In the genomic region with DNA sequence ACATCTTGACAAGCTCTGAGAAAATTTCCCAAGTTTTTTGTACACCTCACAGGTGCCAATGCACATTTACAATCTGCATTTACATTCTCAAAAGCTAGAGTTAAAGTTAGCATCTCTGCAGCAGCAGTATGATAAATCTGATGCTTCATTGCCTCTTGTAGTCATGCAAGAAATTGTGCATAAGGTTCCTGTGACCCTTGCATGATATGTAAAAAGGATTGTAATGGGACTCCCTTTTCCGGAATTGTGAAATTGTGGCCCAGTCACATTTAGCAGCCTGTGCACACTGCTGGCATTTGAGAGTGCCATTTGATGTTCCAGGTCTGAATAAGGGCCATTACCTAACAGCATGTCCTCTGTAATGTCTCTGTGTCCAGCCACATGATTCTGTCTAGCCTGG, we compare ENCODE assay signal across 37 cellular contexts. TPM values are rescaled to one million over a fixed set of nuclear protein-coding genes. Genes with fewer than 3 reads are reported as not detected.
"Had no signal": no experiment of that assay in that cellular context is flagged by ENCODE, and none has a peak within 500 bp of the region (broad histone marks: within the 10 kb centered on the region; RNA-seq: fewer than 3 reads in every experiment).

No MANE protein-coding gene starts in this region.

- DNase-seq: Kasumi-1, MG63, MM.1S, MV-4-11, NCI-H1048, NCI-H1092, NCI-H1092 treated with DMSO at 0.1 percent for 48 hours, NCI-H1105, NCI-H1105 treated with DMSO at 0.1 percent for 48 hours, NCI-H1417, NCI-H1417 treated with DMSO at 0.1 percent for 48 hours, NCI-H1436, NCI-H1436 treated with DMSO at 0.1 percent for 48 hours, NCI-H146, NCI-H1694, NCI-H1694 treated with DMSO at 0.1 percent for 48 hours, NCI-H187, NCI-H187 treated with DMSO at 0.1 percent for 48 hours, NCI-H1930, NCI-H2029, NCI-H2029 treated with DMSO at 0.1 percent for 48 hours, NCI-H2081, NCI-H2107, NCI-H2171, NCI-H2171 treated with DMSO at 0.1 percent for 48 hours, NCI-H2227 treated with DMSO at 0.1 percent for 48 hours, NCI-H226, NCI-H345, NCI-H446, NCI-H446 treated with DMSO at 0.1 percent for 48 hours, NCI-H510A, NCI-H510A treated with DMSO at 0.1 percent for 48 hours, NCI-H524 had no signal

- H3K9ac ChIP-seq: KMS-11 had no signal

- H3K4me3 ChIP-seq: MG63 had no signal

- H3K27me3 ChIP-seq: MG63 had no signal

- H3K27ac ChIP-seq: KMS-11 had no signal

- H3K36me3 ChIP-seq: MG63 had no signal

- H3K4me2 ChIP-seq: KMS-11 had no signal

- H3K9me3 ChIP-seq: MG63 had no signal

RNA-seq across cellular contexts. Expression of gene HLA-DRB1, which starts 24.1 kb away (rescaled TPM):
- total RNA-seq: MCF 10A had no signal

RNA-seq across cellular contexts. Expression of gene HLA-DRB5, which starts 35.4 kb away (rescaled TPM):
- total RNA-seq: M059J, MCF 10A, NCI-H460 had no signal
